ENCODE assay signal across 8 cellular contexts in genomic region chr18:45879681-45880655, GRCh38. TPM values are rescaled to one million over a fixed set of nuclear protein-coding genes. Genes with fewer than 3 reads are reported as not detected.
DNase-seq lines count a peak whose midpoint lies in the region; ATAC-seq and TF ChIP-seq lines count a peak whose summit lies in the region.

No MANE protein-coding gene starts in this region.

- no peak overlapping the region for H2AFZ ChIP-seq in HCT116 (ENCODE audit: low read depth, low read length, poor library complexity, severe bottlenecking)

- H3K9ac ChIP-seq in HCT116 (ENCODE audit: low read length) = no peak overlapping the region

- H3K27ac ChIP-seq in HCT116 (ENCODE audit: low read depth, low read length) = no peak overlapping the region
- H3K27ac ChIP-seq in ascending aorta = peak overlapping the region; percentile 22 to 48

- H3K4me1 ChIP-seq in HCT116 (ENCODE audit: control insufficient read depth in 1 of 2, insufficient read depth in 2 of 2, low read length in 2 of 2) (no peaks in the 10 kb centered on the region), ascending aorta (no peaks in the 10 kb centered on the region)

- TF ChIP-seq RAD21 in HCT116 (IDR thresholded peaks at IDR 0.05; ENCODE audit: low read depth) = peak; percentile 80

- no peak for TF ChIP-seq POLR2A in HCT116 (IDR thresholded peaks at IDR 0.05; ENCODE audit: borderline replicate concordance, extremely low read depth, insufficient read depth, insufficient read length)

- peak; percentile 12 for DNase-seq in GM12864 (ENCODE audit: low read depth)
- peak; percentile 23 for DNase-seq in HCT116 (ENCODE audit: low read depth, low spot score)
- DNase-seq in MV-4-11 (lab: John Stamatoyannopoulos, UW) = peak; percentile 33
- DNase-seq in T-helper 22 cell (ENCODE audit: low read depth) = peak; percentile 19
- DNase-seq in ascending aorta (ENCODE audit: low spot score in 2 of 2) = peak in 1 of 2 donors; percentile 80
- peak in 47 of 51 donors; percentile 1 to 72 (median 27) for DNase-seq in hypothalamus (lab: John Stamatoyannopoulos, UW)
- peak; percentile 52 for DNase-seq in smooth muscle cell of the brain vasculature (ENCODE audit: low read depth, low spot score)

- intact Hi-C loops in HCT116 (cut with micrococcal nuclease) (loop anchor here (1.0 to 2.0 kb wide), 4 partner anchors 30 to 189 kb away; no protein-coding TSS in a partner anchor), ascending aorta (cut with DNase I) (loop anchor here (1.0 to 2.0 kb wide), 2 partner anchors 189 to 215 kb away; no protein-coding TSS in a partner anchor)

- H3K36me3 ChIP-seq in HCT116 (ENCODE audit: control insufficient read depth in 1 of 2, insufficient read depth in 2 of 2, low read length in 2 of 2) (peaks cover 0 to 5% of the 10 kb centered on the region in 2 experiments; a peak in 2 of 4 replicates), ascending aorta (peaks cover 16 to 57% of the 10 kb centered on the region in 2 donors)

- no peak overlapping the region for H3K4me2 ChIP-seq in HCT116 (ENCODE audit: low read length)

- no peaks in the 10 kb centered on the region for H3K27me3 ChIP-seq in HCT116 (ENCODE audit: insufficient read depth, low read length)
- no peaks in the 10 kb centered on the region for H3K27me3 ChIP-seq in ascending aorta

- POLR2A ChIA-PET in HCT116 (lab: Charles Lee) = no interaction called here

- ATAC-seq in HCT116 (peak; percentile 99), GM21526 (IDR thresholded peaks at IDR 0.05; ENCODE audit: low FRiP score, unreplicated experiment) (no peak)

- CTCF ChIA-PET in HCT116 (lab: Charles Lee) = interaction anchor here (0.9 to 4.5 kb wide), 24 partner anchors 9 to 215 kb away, joined by 3 to 56 read pairs (median 5); partner anchors contain the start of gene SLC14A1

- H3K4me3 ChIP-seq in GM12864 (ENCODE audit: low read depth, low read length) (no peak overlapping the region), HCT116 (replicated peaks in 1 of 2; ENCODE audit: low read depth in 1 of 2, low read length in 2 of 2) (no peak overlapping the region), ascending aorta (no peak overlapping the region)

- no peaks in the 10 kb centered on the region for H3K79me2 ChIP-seq in HCT116 (ENCODE audit: insufficient read depth, low read length)

- BruUV-seq in HCT116 (replicated peaks; lab: Mats Ljungman, UMichigan) = no TSS peak

- no peaks in the 10 kb centered on the region for H3K9me3 ChIP-seq in HCT116 (ENCODE audit: control insufficient read depth in 1 of 2, insufficient read depth in 1 of 2, low read depth in 1 of 2, low read length in 2 of 2)
- no peaks in the 10 kb centered on the region for H3K9me3 ChIP-seq in ascending aorta

- no peaks in the 10 kb centered on the region for H4K20me1 ChIP-seq in HCT116 (ENCODE audit: insufficient read depth)

- no peaks in the 10 kb centered on the region for H3K9me2 ChIP-seq in HCT116 (ENCODE audit: insufficient read depth)

- TF ChIP-seq CTCF in GM12864 (IDR thresholded peaks at IDR 0.05; ENCODE audit: low read depth, low read length, missing control alignments) (peak; percentile 100), HCT116 (IDR thresholded peaks at IDR 0.05 in 2 of 3, conservative IDR thresholded peaks at IDR 0.05 in 1 of 3; ENCODE audit: borderline replicate concordance in 1 of 3, insufficient read depth in 1 of 3, low read depth in 2 of 3, low read length in 2 of 3) (peak; percentile 80 to 99 (median 99)), ascending aorta (IDR thresholded peaks at IDR 0.05) (peak; percentile 91 to 100 (median 98))

- RAD21 ChIA-PET in HCT116 (lab: Charles Lee; ENCODE audit: low non-redundant PET in 1 of 2, low total read pairs in 2 of 2, uncharacterized antibody in 2 of 2, unreplicated experiment in 2 of 2) = interaction anchor here (0.9 to 1.1 kb wide), 3 partner anchors 155 to 214 kb away, joined by 3 to 5 read pairs (median 3); partner anchors contain the start of gene SLC14A1 (in 1 of the 2)

TF ChIP-seq in HCT116, 20 proteins besides CTCF, POLR2A, EP300 and RAD21:
- TF ChIP-seq SP1 (IDR thresholded peaks at IDR 0.05; ENCODE audit: low read depth) (no peak), POLR2AphosphoS5 (IDR thresholded peaks at IDR 0.05; ENCODE audit: low read depth, low read length) (no peak), CEBPB (IDR thresholded peaks at IDR 0.05; ENCODE audit: low read depth) (no peak), ELF1 (IDR thresholded peaks at IDR 0.05; ENCODE audit: borderline replicate concordance, low read depth) (no peak), SRF (IDR thresholded peaks at IDR 0.05; ENCODE audit: low read depth) (no peak), TCF7L2 (IDR thresholded peaks at IDR 0.05; ENCODE audit: borderline replicate concordance, extremely low read depth, insufficient read depth, insufficient read length) (no peak), FOSL1 (IDR thresholded peaks at IDR 0.05; ENCODE audit: low read depth) (no peak), CBX3 (IDR thresholded peaks at IDR 0.05; ENCODE audit: low read depth) (no peak), YY1 (IDR thresholded peaks at IDR 0.05; ENCODE audit: extremely low read depth, insufficient replicate concordance, low read depth, low read length) (no peak), SIN3A (IDR thresholded peaks at IDR 0.05; ENCODE audit: low read depth) (no peak), EGR1 (IDR thresholded peaks at IDR 0.05; ENCODE audit: low read depth) (no peak), JUND (IDR thresholded peaks at IDR 0.05) (no peak), MAX (IDR thresholded peaks at IDR 0.05) (no peak), ZNF274 (IDR thresholded peaks at IDR 0.05; ENCODE audit: low read depth, low read length) (no peak), EZH2phosphoT487 (IDR thresholded peaks at IDR 0.05; ENCODE audit: borderline replicate concordance) (no peak), ZFX (IDR thresholded peaks at IDR 0.05) (no peak), EZH2 (IDR thresholded peaks at IDR 0.05) (no peak)
- TF ChIP-seq, protein P1, sequence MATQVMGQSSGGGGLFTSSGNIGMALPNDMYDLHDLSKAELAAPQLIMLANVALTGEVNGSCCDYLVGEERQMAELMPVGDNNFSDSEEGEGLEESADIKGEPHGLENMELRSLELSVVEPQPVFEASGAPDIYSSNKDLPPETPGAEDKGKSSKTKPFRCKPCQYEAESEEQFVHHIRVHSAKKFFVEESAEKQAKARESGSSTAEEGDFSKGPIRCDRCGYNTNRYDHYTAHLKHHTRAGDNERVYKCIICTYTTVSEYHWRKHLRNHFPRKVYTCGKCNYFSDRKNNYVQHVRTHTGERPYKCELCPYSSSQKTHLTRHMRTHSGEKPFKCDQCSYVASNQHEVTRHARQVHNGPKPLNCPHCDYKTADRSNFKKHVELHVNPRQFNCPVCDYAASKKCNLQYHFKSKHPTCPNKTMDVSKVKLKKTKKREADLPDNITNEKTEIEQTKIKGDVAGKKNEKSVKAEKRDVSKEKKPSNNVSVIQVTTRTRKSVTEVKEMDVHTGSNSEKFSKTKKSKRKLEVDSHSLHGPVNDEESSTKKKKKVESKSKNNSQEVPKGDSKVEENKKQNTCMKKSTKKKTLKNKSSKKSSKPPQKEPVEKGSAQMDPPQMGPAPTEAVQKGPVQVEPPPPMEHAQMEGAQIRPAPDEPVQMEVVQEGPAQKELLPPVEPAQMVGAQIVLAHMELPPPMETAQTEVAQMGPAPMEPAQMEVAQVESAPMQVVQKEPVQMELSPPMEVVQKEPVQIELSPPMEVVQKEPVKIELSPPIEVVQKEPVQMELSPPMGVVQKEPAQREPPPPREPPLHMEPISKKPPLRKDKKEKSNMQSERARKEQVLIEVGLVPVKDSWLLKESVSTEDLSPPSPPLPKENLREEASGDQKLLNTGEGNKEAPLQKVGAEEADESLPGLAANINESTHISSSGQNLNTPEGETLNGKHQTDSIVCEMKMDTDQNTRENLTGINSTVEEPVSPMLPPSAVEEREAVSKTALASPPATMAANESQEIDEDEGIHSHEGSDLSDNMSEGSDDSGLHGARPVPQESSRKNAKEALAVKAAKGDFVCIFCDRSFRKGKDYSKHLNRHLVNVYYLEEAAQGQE (IDR thresholded peaks at IDR 0.05; ENCODE audit: low read depth) = no peak
- TF ChIP-seq, protein P2, sequence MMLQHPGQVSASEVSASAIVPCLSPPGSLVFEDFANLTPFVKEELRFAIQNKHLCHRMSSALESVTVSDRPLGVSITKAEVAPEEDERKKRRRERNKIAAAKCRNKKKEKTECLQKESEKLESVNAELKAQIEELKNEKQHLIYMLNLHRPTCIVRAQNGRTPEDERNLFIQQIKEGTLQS (IDR thresholded peaks at IDR 0.05) = no peak
- TF ChIP-seq, protein P3, sequence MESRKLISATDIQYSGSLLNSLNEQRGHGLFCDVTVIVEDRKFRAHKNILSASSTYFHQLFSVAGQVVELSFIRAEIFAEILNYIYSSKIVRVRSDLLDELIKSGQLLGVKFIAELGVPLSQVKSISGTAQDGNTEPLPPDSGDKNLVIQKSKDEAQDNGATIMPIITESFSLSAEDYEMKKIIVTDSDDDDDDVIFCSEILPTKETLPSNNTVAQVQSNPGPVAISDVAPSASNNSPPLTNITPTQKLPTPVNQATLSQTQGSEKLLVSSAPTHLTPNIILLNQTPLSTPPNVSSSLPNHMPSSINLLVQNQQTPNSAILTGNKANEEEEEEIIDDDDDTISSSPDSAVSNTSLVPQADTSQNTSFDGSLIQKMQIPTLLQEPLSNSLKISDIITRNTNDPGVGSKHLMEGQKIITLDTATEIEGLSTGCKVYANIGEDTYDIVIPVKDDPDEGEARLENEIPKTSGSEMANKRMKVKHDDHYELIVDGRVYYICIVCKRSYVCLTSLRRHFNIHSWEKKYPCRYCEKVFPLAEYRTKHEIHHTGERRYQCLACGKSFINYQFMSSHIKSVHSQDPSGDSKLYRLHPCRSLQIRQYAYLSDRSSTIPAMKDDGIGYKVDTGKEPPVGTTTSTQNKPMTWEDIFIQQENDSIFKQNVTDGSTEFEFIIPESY (IDR thresholded peaks at IDR 0.05; ENCODE audit: extremely low read depth, insufficient replicate concordance, low read length) = no peak

RNA-seq across cellular contexts. Expression of gene SIGLEC15, which starts 54.5 kb away (rescaled TPM):
- total RNA-seq in HCT116 (2021; ENCODE audit: unreplicated experiment) (not detected), ascending aorta (not detected)
- not detected in 2 replicates for polyA plus RNA-seq in HCT116 (2012)
